ENCODE assay signal across 9 cellular contexts in genomic region chr6:150334790-150335783, GRCh38. TPM values are rescaled to one million over a fixed set of nuclear protein-coding genes. Genes with fewer than 3 reads are reported as not detected.
DNase-seq lines count a peak whose midpoint lies in the region; ATAC-seq and TF ChIP-seq lines count a peak whose summit lies in the region.
"Had no signal": no experiment of that assay in that cellular context is flagged by ENCODE, and none has a peak within 500 bp of the region (broad histone marks: within the 10 kb centered on the region; RNA-seq: fewer than 3 reads in every experiment).

No MANE protein-coding gene starts in this region.

- 59 to 75% methylated on average over 4 of the region's 7 CpGs for WGBS in gastroesophageal sphincter (ENCODE audit: low coverage in 1 of 2), 2 donors
- WGBS in psoas muscle, 3 donors: 56 to 69% (median 64%) methylated on average over 7 of the region's 7 CpGs

- TF ChIP-seq CTCF in natural killer cell (IDR thresholded peaks at IDR 0.05): peak; percentile 65
- TF ChIP-seq CTCF in WI38 (IDR thresholded peaks at IDR 0.05; ENCODE audit: low read depth, low read length): peak; percentile 41; the same call in 1 of the 2 replicates
- peak; percentile 47 to 79 (median 66) for TF ChIP-seq CTCF in gastroesophageal sphincter (IDR thresholded peaks at IDR 0.05)
- peak; percentile 95 for TF ChIP-seq CTCF in psoas muscle (IDR thresholded peaks at IDR 0.05)
- peak in 1 of 3 donors; percentile 82 for TF ChIP-seq CTCF in omental fat pad (IDR thresholded peaks at IDR 0.05)

- DNase-seq in natural killer cell (no peak), M059J (ENCODE audit: low read depth) (peak; percentile 43), psoas muscle (no peak), NCI-H1048 (lab: John Stamatoyannopoulos, UW) (no peak), omental fat pad (ENCODE audit: low spot score) (no peak)
- no peak for DNase-seq in natural killer cell treated with Interleukin-12 subunit alpha and Interleukin-12 subunit beta and Interleukin-15 and Interleukin-18, amount 100 ng/mL, for 72 hours (ENCODE audit: low spot score)

- no peaks in the 10 kb centered on the region for H3K9me3 Mint-ChIP-seq in natural killer cell
- H3K9me3 Mint-ChIP-seq in natural killer cell treated with Interleukin-12 subunit alpha and Interleukin-12 subunit beta and Interleukin-15 and Interleukin-18, amount 100 ng/mL, for 72 hours: no peaks in the 10 kb centered on the region

- no peaks in the 10 kb centered on the region for H3K4me1 Mint-ChIP-seq in natural killer cell
- H3K4me1 Mint-ChIP-seq in natural killer cell treated with Interleukin-12 subunit alpha and Interleukin-12 subunit beta and Interleukin-15 and Interleukin-18, amount 100 ng/mL, for 72 hours (ENCODE audit: low read depth in 2 of 2): peaks cover 0 to 3% of the 10 kb centered on the region in 2 donors

- H3K4me3 Mint-ChIP-seq in natural killer cell: no peak overlapping the region
- H3K4me3 Mint-ChIP-seq in natural killer cell treated with Interleukin-12 subunit alpha and Interleukin-12 subunit beta and Interleukin-15 and Interleukin-18, amount 100 ng/mL, for 72 hours: no peak overlapping the region

- ATAC-seq in natural killer cell (peak in 1 of 3 donors; percentile 36), gastroesophageal sphincter (no peak), psoas muscle (peak in 2 of 4 donors; percentile 53 to 78), omental fat pad (ENCODE audit: low FRiP score) (no peak)
- no peak for ATAC-seq in natural killer cell treated with Interleukin-12 subunit alpha and Interleukin-12 subunit beta and Interleukin-15 and Interleukin-18, amount 100 ng/mL, for 72 hours

- H3K27ac ChIP-seq in gastroesophageal sphincter (no peak overlapping the region), psoas muscle (no peak overlapping the region)

- intact Hi-C loops in natural killer cell (cut with micrococcal nuclease) (loop anchor here (1.0 to 5.0 kb wide), 2 partner anchors 255 to 268 kb away; partner anchors contain the start of gene ULBP3), psoas muscle (cut with DNase I) (loop anchor here (1.0 to 5.0 kb wide), 3 partner anchors 193 to 255 kb away; partner anchors contain the start of gene PPP1R14C (in 1 of the 2))

- no peaks in the 10 kb centered on the region for H3K36me3 Mint-ChIP-seq in natural killer cell
- no peaks in the 10 kb centered on the region for H3K36me3 Mint-ChIP-seq in natural killer cell treated with Interleukin-12 subunit alpha and Interleukin-12 subunit beta and Interleukin-15 and Interleukin-18, amount 100 ng/mL, for 72 hours

- H3K4me1 ChIP-seq in gastroesophageal sphincter (no peaks in the 10 kb centered on the region), psoas muscle (no peaks in the 10 kb centered on the region)

- TF ChIP-seq EP300 in gastroesophageal sphincter (IDR thresholded peaks at IDR 0.05): no peak

- H3K27me3 ChIP-seq in gastroesophageal sphincter (no peaks in the 10 kb centered on the region), psoas muscle (ENCODE audit: insufficient read depth in 3 of 3, low read length in 2 of 3) (no peaks in the 10 kb centered on the region)

- H3K4me3 ChIP-seq in WI38 (ENCODE audit: low read depth, low read length): no peak overlapping the region
- H3K4me3 ChIP-seq in gastroesophageal sphincter: no peak overlapping the region
- no peak overlapping the region for H3K4me3 ChIP-seq in psoas muscle

- H3K36me3 ChIP-seq in gastroesophageal sphincter: no peaks in the 10 kb centered on the region
- no peaks in the 10 kb centered on the region for H3K36me3 ChIP-seq in psoas muscle (ENCODE audit: insufficient read depth in 1 of 2, low read depth in 1 of 2)

- H3K27ac Mint-ChIP-seq in natural killer cell: no peak overlapping the region
- H3K27ac Mint-ChIP-seq in natural killer cell treated with Interleukin-12 subunit alpha and Interleukin-12 subunit beta and Interleukin-15 and Interleukin-18, amount 100 ng/mL, for 72 hours: no peak overlapping the region

- peaks cover 6 to 14% of the 10 kb centered on the region in 2 donors for H3K27me3 Mint-ChIP-seq in natural killer cell (ENCODE audit: low read depth in 2 of 2)
- H3K27me3 Mint-ChIP-seq in natural killer cell treated with Interleukin-12 subunit alpha and Interleukin-12 subunit beta and Interleukin-15 and Interleukin-18, amount 100 ng/mL, for 72 hours: peaks cover 13 to 33% of the 10 kb centered on the region in 2 donors

- TF ChIP-seq POLR2A in gastroesophageal sphincter (IDR thresholded peaks at IDR 0.05): no peak

- H3K9me3 ChIP-seq in gastroesophageal sphincter (no peaks in the 10 kb centered on the region), psoas muscle (no peaks in the 10 kb centered on the region)

RNA-seq across cellular contexts. Expression of gene IYD, which starts 33.7 kb away (rescaled TPM):
- not detected for total RNA-seq in natural killer cell
- not detected for total RNA-seq in natural killer cell treated with Interleukin-12 subunit alpha and Interleukin-12 subunit beta and Interleukin-15 and Interleukin-18, amount 100 ng/mL, for 72 hours
- not detected in 2 replicates for total RNA-seq in M059J (2014; rRNA removed; shearing (Covaris generic))
- total RNA-seq in gastroesophageal sphincter: not detected
- total RNA-seq in psoas muscle: under 1 TPM in 1 of 4 donors, not detected in 3; 0.28 TPM
- polyA plus RNA-seq in psoas muscle: under 1 TPM in 2 of 3 donors, not detected in 1; 0.04 to 0.05 TPM
- under 1 TPM in 1 of 4 donors, not detected in 3; 0.06 TPM for total RNA-seq in omental fat pad
- total RNA-seq: mononuclear cell had no signal
